Comparison of ENCODE assay signal across 7 cellular contexts in the genomic region with DNA sequence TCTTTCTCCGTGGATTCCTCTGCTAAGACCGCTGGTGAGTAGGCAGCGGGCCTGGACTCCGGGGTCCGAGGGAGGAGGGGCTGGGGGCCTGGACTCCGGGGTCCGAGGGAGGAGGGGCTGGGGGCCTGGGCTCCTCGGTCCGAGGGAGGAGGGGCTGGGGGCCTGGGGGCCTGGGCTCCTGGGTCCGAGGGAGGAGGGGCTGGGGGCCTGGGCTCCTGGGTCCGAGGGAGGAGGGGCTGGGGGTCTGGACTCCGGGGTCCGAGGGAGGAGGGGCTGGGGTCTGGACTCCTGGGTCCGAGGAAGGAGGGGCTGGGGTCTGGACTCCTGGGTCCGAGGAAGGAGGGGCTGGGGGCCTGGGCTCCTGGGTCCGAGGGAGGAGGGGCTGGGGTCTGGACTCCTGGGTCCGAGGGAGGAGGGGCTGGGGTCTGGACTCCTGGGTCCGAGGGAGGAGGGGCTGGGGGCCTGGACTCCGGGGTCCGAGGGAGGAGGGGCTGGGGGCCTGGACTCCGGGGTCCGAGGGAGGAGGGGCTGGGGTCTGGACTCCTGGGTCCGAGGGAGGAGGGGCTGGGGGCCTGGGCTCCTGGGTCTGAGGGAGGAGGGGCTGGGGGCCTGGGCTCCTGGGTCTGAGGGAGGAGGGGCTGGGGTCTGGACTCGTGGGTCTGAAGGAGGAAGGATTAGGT. TPM values are rescaled to one million over a fixed set of nuclear protein-coding genes. Genes with fewer than 3 reads are reported as not detected.
A peak's percentile ranks its signal among the peaks of the same experiment; 100 is the strongest.
DNase-seq lines count a peak whose midpoint lies in the region; ATAC-seq and TF ChIP-seq lines count a peak whose summit lies in the region.
"Not testable (repeated sequence)": the region's sequence is repeated elsewhere in the genome, so short reads cannot be mapped to it uniquely, and the experiment has no call there.
"Had no signal": no experiment of that assay in that cellular context is flagged by ENCODE, and none has a peak within 500 bp of the region (broad histone marks: within the 10 kb centered on the region; RNA-seq: fewer than 3 reads in every experiment).

No MANE protein-coding gene starts in this region.

- H4K20me1 ChIP-seq in OCI-LY7 (ENCODE audit: insufficient read depth, low read length): not testable (repeated sequence)

- not testable (repeated sequence) for H3K27me3 Mint-ChIP-seq in activated naive CD8-positive, alpha-beta T cell treated with anti-CD3 and anti-CD28 coated beads, Interleukin-2, amount 10 ng/mL, durations not matched to agents 7 days and 5 days; mesothelial cell of epicardium (ENCODE audit: low read depth)

- intact Hi-C loops in OCI-LY7 (cut with micrococcal nuclease; ENCODE audit: unreplicated experiment); esophagus squamous epithelium (cut with DNase I); spleen (cut with DNase I; ENCODE audit: low total_unique reads): not testable (repeated sequence)

- CTCF ChIA-PET in BJ (lab: Yijun Ruan, JAX); OCI-LY7 (lab: Charles Lee; ENCODE audit: unreplicated experiment): not testable (repeated sequence)

- TF ChIP-seq POLR2A in esophagus squamous epithelium (IDR thresholded peaks at IDR 0.05); spleen (IDR thresholded peaks at IDR 0.05): not testable (repeated sequence)

- H3K4me2 ChIP-seq in OCI-LY7 (ENCODE audit: low read length): peak overlapping the region; percentile 67

- not testable (repeated sequence) for H3K27me3 ChIP-seq in BJ (ENCODE audit: control insufficient read depth, insufficient read depth, low read length); esophagus squamous epithelium
- peaks cover 0 to 26% (median 0%) of the 10 kb centered on the region in 7 donors for H3K27me3 ChIP-seq in spleen (replicated peaks in 1 of 7)

- peaks cover 22% of the 10 kb centered on the region for H3K36me3 ChIP-seq in BJ (ENCODE audit: control insufficient read depth, insufficient read depth, low read length)
- not testable (repeated sequence) for H3K36me3 ChIP-seq in OCI-LY7 (ENCODE audit: insufficient read depth, low read length)
- peaks cover 8 to 28% (median 9%) of the 10 kb centered on the region in 3 donors for H3K36me3 ChIP-seq in esophagus squamous epithelium
- H3K36me3 ChIP-seq in spleen: peaks cover 2 to 32% (median 16%) of the 10 kb centered on the region in 6 donors

- not testable (repeated sequence) for DNase-seq in BJ (ENCODE audit: low read depth); OCI-LY7 (ENCODE audit: low spot score); activated naive CD8-positive, alpha-beta T cell treated with anti-CD3 and anti-CD28 coated beads, Interleukin-2, amount 10 ng/mL, durations not matched to agents 7 days and 5 days; esophagus squamous epithelium (lab: John Stamatoyannopoulos, UW); mesothelial cell of epicardium (ENCODE audit: low spot score in 2 of 2, unreplicated experiment in 2 of 2); spleen

- peak overlapping the region; percentile 98 for H3K4me3 Mint-ChIP-seq in activated naive CD8-positive, alpha-beta T cell treated with anti-CD3 and anti-CD28 coated beads, Interleukin-2, amount 10 ng/mL, durations not matched to agents 7 days and 5 days
- H3K4me3 Mint-ChIP-seq in mesothelial cell of epicardium: peak overlapping the region; percentile 99

- ATAC-seq in activated naive CD8-positive, alpha-beta T cell treated with anti-CD3 and anti-CD28 coated beads, Interleukin-2, amount 10 ng/mL, durations not matched to agents 7 days and 5 days (ENCODE audit: low read depth): not testable (repeated sequence)

- H3K36me3 Mint-ChIP-seq in activated naive CD8-positive, alpha-beta T cell treated with anti-CD3 and anti-CD28 coated beads, Interleukin-2, amount 10 ng/mL, durations not matched to agents 7 days and 5 days: peaks cover 22% of the 10 kb centered on the region
- H3K36me3 Mint-ChIP-seq in mesothelial cell of epicardium: peaks cover 21% of the 10 kb centered on the region

- POLR2A ChIA-PET in BJ (lab: Charles Lee): interaction anchor here (0.6 kb wide), 1 partner anchor 110 kb away, joined by 9 read pairs; no protein-coding TSS in a partner anchor
- POLR2A ChIA-PET in OCI-LY7 (lab: Charles Lee): not testable (repeated sequence)
- POLR2A ChIA-PET in activated naive CD8-positive, alpha-beta T cell treated with anti-CD3 and anti-CD28 coated beads, Interleukin-2, amount 10 ng/mL, durations not matched to agents 7 days and 5 days (lab: Charles Lee): interaction anchor here (1.5 to 1.6 kb wide), 2 partner anchors 9 to 12 kb away, joined by 5 to 6 read pairs; a partner anchor contains a TSS

- not testable (repeated sequence) for H3K9me2 ChIP-seq in OCI-LY7 (ENCODE audit: insufficient read depth, low read length)

- H3K27ac Mint-ChIP-seq in activated naive CD8-positive, alpha-beta T cell treated with anti-CD3 and anti-CD28 coated beads, Interleukin-2, amount 10 ng/mL, durations not matched to agents 7 days and 5 days: peak overlapping the region; percentile 87
- peak overlapping the region; percentile 96 for H3K27ac Mint-ChIP-seq in mesothelial cell of epicardium

- peaks cover 48% of the 10 kb centered on the region for H3K4me1 Mint-ChIP-seq in activated naive CD8-positive, alpha-beta T cell treated with anti-CD3 and anti-CD28 coated beads, Interleukin-2, amount 10 ng/mL, durations not matched to agents 7 days and 5 days
- peaks cover 38% of the 10 kb centered on the region for H3K4me1 Mint-ChIP-seq in mesothelial cell of epicardium

- BruUV-seq in OCI-LY7 (replicated peaks; lab: Mats Ljungman, UMichigan): not testable (repeated sequence)

- H3K27ac ChIP-seq in OCI-LY7 (ENCODE audit: low read depth, low read length, poor library complexity, severe bottlenecking): not testable (repeated sequence)
- peak overlapping the region; percentile 84 to 96 (median 93) for H3K27ac ChIP-seq in esophagus squamous epithelium
- peak overlapping the region; percentile 83 to 96 (median 93) for H3K27ac ChIP-seq in spleen

- not testable (repeated sequence) for TF ChIP-seq CTCF in BJ (IDR thresholded peaks at IDR 0.05; ENCODE audit: insufficient read depth, low read depth, low read length); OCI-LY7 (conservative IDR thresholded peaks at IDR 0.05; ENCODE audit: low read length); mesothelial cell of epicardium (IDR thresholded peaks at IDR 0.05; ENCODE audit: unreplicated experiment); spleen (IDR thresholded peaks at IDR 0.05 in 8 of 11, conservative IDR thresholded peaks at IDR 0.05 in 3 of 11)
- peak in 1 of 6 experiments; percentile 3 for TF ChIP-seq CTCF in esophagus squamous epithelium (IDR thresholded peaks at IDR 0.05)

- H3K4me3 ChIP-seq in BJ (ENCODE audit: low read depth, low read length): peak overlapping the region; percentile 82
- H3K4me3 ChIP-seq in OCI-LY7 (ENCODE audit: low read depth, low read length, poor library complexity, severe bottlenecking): peak overlapping the region; percentile 66
- H3K4me3 ChIP-seq in esophagus squamous epithelium: peak overlapping the region; percentile 56 to 84 (median 77)
- peak overlapping the region; percentile 53 to 85 (median 68) for H3K4me3 ChIP-seq in spleen

- H2AFZ ChIP-seq in OCI-LY7 (ENCODE audit: low read length): peak overlapping the region; percentile 60

- H3K9me3 ChIP-seq in OCI-LY7 (ENCODE audit: low read length); esophagus squamous epithelium; spleen: not testable (repeated sequence)

- no CpG with 5 or more reads among the region's 24 CpGs for WGBS in esophagus squamous epithelium, 2 donors
- WGBS in spleen, 5 donors: 3 to 12% (median 6%) methylated on average over 2 to 24 of the region's 24 CpGs

- H3K9me3 Mint-ChIP-seq in activated naive CD8-positive, alpha-beta T cell treated with anti-CD3 and anti-CD28 coated beads, Interleukin-2, amount 10 ng/mL, durations not matched to agents 7 days and 5 days; mesothelial cell of epicardium: not testable (repeated sequence)

- not testable (repeated sequence) for H3K79me2 ChIP-seq in OCI-LY7 (ENCODE audit: insufficient read depth, low read depth, low read length)

- H3K4me1 ChIP-seq in OCI-LY7 (ENCODE audit: insufficient read depth, low read length, poor library complexity, severe bottlenecking) (peaks cover 26% of the 10 kb centered on the region), esophagus squamous epithelium (peaks cover 33 to 93% (median 36%) of the 10 kb centered on the region in 3 donors), spleen (peaks cover 24 to 100% (median 79%) of the 10 kb centered on the region in 6 donors)

RNA-seq across cellular contexts. Expression of a gene that starts 2.3 kb away (rescaled TPM):
- 92.9 and 134 TPM in 2 replicates for polyA plus RNA-seq in BJ (2011; rRNA removed)
- polyA minus RNA-seq in BJ (2011; rRNA and poly(A)+ RNA removed): 92.6 and 170 TPM in 2 replicates
- 0.98 and 3.2 TPM in 2 replicates for total RNA-seq in OCI-LY7 (2014; rRNA removed; shearing (Covaris generic))
- total RNA-seq in OCI-LY7 (2022): 0.55 and 0.82 TPM in 2 replicates
- 10 to 100 TPM; 76.3 to 77.3 TPM for total RNA-seq in activated naive CD8-positive, alpha-beta T cell treated with anti-CD3 and anti-CD28 coated beads, Interleukin-2, amount 10 ng/mL, durations not matched to agents 7 days and 5 days
- 10 to 100 TPM in 1 of 4 donors, 1 to 10 TPM in 3; 4.1 to 30.7 (median 7.8) TPM for total RNA-seq in esophagus squamous epithelium
- 195 to 211 TPM (median 200 TPM) in 3 replicates for total RNA-seq in mesothelial cell of epicardium
- total RNA-seq in spleen: 100 to 1,000 TPM in 1 of 7 donors, 10 to 100 TPM in 6; 43.1 to 146 (median 57.7) TPM
- polyA plus RNA-seq in spleen: 10 to 100 TPM in 2 of 3 donors, 1 to 10 TPM in 1; 9.1 to 22.2 (median 12.1) TPM

RNA-seq across cellular contexts. Expression of a gene that starts 12.1 kb away (rescaled TPM):
- polyA plus RNA-seq in BJ (2011; rRNA removed) (not detected in 2 replicates), spleen (not detected)
- polyA minus RNA-seq in BJ (2011; rRNA and poly(A)+ RNA removed): not detected in 2 replicates
- total RNA-seq in OCI-LY7 (2014; rRNA removed; shearing (Covaris generic)): not detected in 2 replicates
- total RNA-seq in OCI-LY7 (2022) (not detected in 2 replicates), esophagus squamous epithelium (not detected), mesothelial cell of epicardium (19.1 to 21.6 TPM (median 19.3 TPM) in 3 replicates), spleen (under 1 TPM in 1 of 7 donors, not detected in 6; 0.17 TPM)
- total RNA-seq in activated naive CD8-positive, alpha-beta T cell treated with anti-CD3 and anti-CD28 coated beads, Interleukin-2, amount 10 ng/mL, durations not matched to agents 7 days and 5 days: not detected
- total RNA-seq: GM12878 had no signal
- polyA plus RNA-seq: GM12878 had no signal

RNA-seq across cellular contexts. Expression of a gene that starts 39.1 kb away (rescaled TPM):
- polyA plus RNA-seq in BJ (2011; rRNA removed): 0.50 and 0.90 TPM in 2 replicates
- polyA minus RNA-seq in BJ (2011; rRNA and poly(A)+ RNA removed): 0.09 TPM in 1 of 2 replicates, not detected in the other
- total RNA-seq in OCI-LY7 (2014; rRNA removed; shearing (Covaris generic)): not detected in 2 replicates
- not detected in 2 replicates for total RNA-seq in OCI-LY7 (2022)
- total RNA-seq in activated naive CD8-positive, alpha-beta T cell treated with anti-CD3 and anti-CD28 coated beads, Interleukin-2, amount 10 ng/mL, durations not matched to agents 7 days and 5 days: not detected
- not detected for total RNA-seq in esophagus squamous epithelium
- total RNA-seq in mesothelial cell of epicardium: 0.52 to 0.82 TPM (median 0.76 TPM) in 3 replicates
- total RNA-seq in spleen: not detected
- polyA plus RNA-seq in spleen: not detected
- total RNA-seq: GM12878 had no signal
- polyA plus RNA-seq: GM12878 had no signal

RNA-seq across cellular contexts. Expression of a gene that starts 45.8 kb away (rescaled TPM):
- polyA plus RNA-seq in BJ (2011; rRNA removed) (not detected in 2 replicates), spleen (1 to 10 TPM in 2 of 3 donors, under 1 TPM in 1; 0.24 to 2.2 (median 1.1) TPM)
- 0.09 TPM in 1 of 2 replicates, not detected in the other for polyA minus RNA-seq in BJ (2011; rRNA and poly(A)+ RNA removed)
- not detected in 2 replicates for total RNA-seq in OCI-LY7 (2014; rRNA removed; shearing (Covaris generic))
- total RNA-seq in OCI-LY7 (2022) (not detected in 2 replicates), esophagus squamous epithelium (under 1 TPM in 2 of 4 donors, not detected in 2; 0.19 to 0.59 TPM), mesothelial cell of epicardium (0.07 to 0.11 TPM in 2 of 3 replicates, not detected in the other), spleen (10 to 100 TPM in 5 of 7 donors, 1 to 10 TPM in 2; 6.9 to 29.8 (median 12.0) TPM)
- not detected for total RNA-seq in activated naive CD8-positive, alpha-beta T cell treated with anti-CD3 and anti-CD28 coated beads, Interleukin-2, amount 10 ng/mL, durations not matched to agents 7 days and 5 days
- total RNA-seq: GM12878 had no signal
- polyA plus RNA-seq: GM12878 had no signal

Comparison
In these comparisons a context has a peak if more than half of its experiments do, and no peak if none do; other contexts are left out.
1. RNA of a gene that starts 12.1 kb away (total RNA-seq): 19.1 to 21.6 TPM in mesothelial cell of epicardium; 0.17 TPM in spleen, not detected in activated naive CD8-positive, alpha-beta T cell treated with anti-CD3 and anti-CD28 coated beads, Interleukin-2, amount 10 ng/mL, durations not matched to agents 7 days and 5 days, not detected in OCI-LY7 and not detected in esophagus squamous epithelium; every median in the first group is over 10 times any median in the second.
2. Peak in every context shown above with its lines, with median percentiles within 50 percentile points of each other: H3K4me3 ChIP-seq.